In genomic region chr6:138161434-138162103, GRCh38 we compare ENCODE assay signal across 8 cellular contexts. TPM values are rescaled to one million over a fixed set of nuclear protein-coding genes. Genes with fewer than 3 reads are reported as not detected.
DNase-seq lines count a peak whose midpoint lies in the region; ATAC-seq and TF ChIP-seq lines count a peak whose summit lies in the region.

A gene with protein sequence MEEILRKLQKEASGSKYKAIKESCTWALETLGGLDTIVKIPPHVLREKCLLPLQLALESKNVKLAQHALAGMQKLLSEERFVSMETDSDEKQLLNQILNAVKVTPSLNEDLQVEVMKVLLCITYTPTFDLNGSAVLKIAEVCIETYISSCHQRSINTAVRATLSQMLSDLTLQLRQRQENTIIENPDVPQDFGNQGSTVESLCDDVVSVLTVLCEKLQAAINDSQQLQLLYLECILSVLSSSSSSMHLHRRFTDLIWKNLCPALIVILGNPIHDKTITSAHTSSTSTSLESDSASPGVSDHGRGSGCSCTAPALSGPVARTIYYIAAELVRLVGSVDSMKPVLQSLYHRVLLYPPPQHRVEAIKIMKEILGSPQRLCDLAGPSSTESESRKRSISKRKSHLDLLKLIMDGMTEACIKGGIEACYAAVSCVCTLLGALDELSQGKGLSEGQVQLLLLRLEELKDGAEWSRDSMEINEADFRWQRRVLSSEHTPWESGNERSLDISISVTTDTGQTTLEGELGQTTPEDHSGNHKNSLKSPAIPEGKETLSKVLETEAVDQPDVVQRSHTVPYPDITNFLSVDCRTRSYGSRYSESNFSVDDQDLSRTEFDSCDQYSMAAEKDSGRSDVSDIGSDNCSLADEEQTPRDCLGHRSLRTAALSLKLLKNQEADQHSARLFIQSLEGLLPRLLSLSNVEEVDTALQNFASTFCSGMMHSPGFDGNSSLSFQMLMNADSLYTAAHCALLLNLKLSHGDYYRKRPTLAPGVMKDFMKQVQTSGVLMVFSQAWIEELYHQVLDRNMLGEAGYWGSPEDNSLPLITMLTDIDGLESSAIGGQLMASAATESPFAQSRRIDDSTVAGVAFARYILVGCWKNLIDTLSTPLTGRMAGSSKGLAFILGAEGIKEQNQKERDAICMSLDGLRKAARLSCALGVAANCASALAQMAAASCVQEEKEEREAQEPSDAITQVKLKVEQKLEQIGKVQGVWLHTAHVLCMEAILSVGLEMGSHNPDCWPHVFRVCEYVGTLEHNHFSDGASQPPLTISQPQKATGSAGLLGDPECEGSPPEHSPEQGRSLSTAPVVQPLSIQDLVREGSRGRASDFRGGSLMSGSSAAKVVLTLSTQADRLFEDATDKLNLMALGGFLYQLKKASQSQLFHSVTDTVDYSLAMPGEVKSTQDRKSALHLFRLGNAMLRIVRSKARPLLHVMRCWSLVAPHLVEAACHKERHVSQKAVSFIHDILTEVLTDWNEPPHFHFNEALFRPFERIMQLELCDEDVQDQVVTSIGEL (N-terminal part only) (plus strand): TSS chr6:138161939. CDS start chr6:138162087, 148 bp downstream.

- DNase-seq in COR-L47 (lab: John Stamatoyannopoulos, UW) (peak; percentile 40), LoVo (ENCODE audit: low spot score) (peak; percentile 76), MV-4-11 (lab: John Stamatoyannopoulos, UW) (no peak)
- peak; percentile 57 to 62 for DNase-seq in activated CD4-positive, alpha-beta T cell treated with anti-CD3 and anti-CD28 coated beads for 4 hours
- peak; percentile 49 to 60 for DNase-seq in stimulated activated CD4-positive, alpha-beta T cell treated with anti-CD3 and anti-CD28 coated beads, Interleukin-2, amount 100 ng/mL, for 48 hours

- H3K9me3 ChIP-seq in liver (ENCODE audit: control insufficient read depth in 4 of 4, low read length in 3 of 4), result no peaks in the 10 kb centered on the region

- peaks cover 4 to 15% (median 11%) of the 10 kb centered on the region in 4 donors for H3K4me1 ChIP-seq in liver (ENCODE audit: control insufficient read depth in 4 of 4, insufficient read depth in 4 of 4, low read length in 3 of 4)

- H3K36me3 ChIP-seq in liver (ENCODE audit: control insufficient read depth in 4 of 4, insufficient read depth in 3 of 4, low read depth in 1 of 4, low read length in 3 of 4), result no peaks in the 10 kb centered on the region

- H3K27me3 ChIP-seq in liver (ENCODE audit: control insufficient read depth in 4 of 4, insufficient read depth in 4 of 4, low read length in 3 of 4), result peaks cover 2 to 13% (median 4%) of the 10 kb centered on the region in 4 donors

- 2% methylated on average over 88 of the region's 88 CpGs for WGBS in liver

- peak; percentile 71 for ATAC-seq in GM21576 (IDR thresholded peaks at IDR 0.05; ENCODE audit: unreplicated experiment)

- peak within 1 kb of the TSS; percentile 11 to 69 (median 56) for H3K4me3 ChIP-seq in liver (ENCODE audit: low read depth in 1 of 3, low read length in 3 of 3)

- H3K27ac ChIP-seq in cingulate gyrus (ENCODE audit: low read depth, low read length) (peak within 1 kb of the TSS; percentile 84), liver (ENCODE audit: low read depth in 1 of 2, low read length in 2 of 2) (no peak within 1 kb of the TSS)

- TF ChIP-seq RAD21 in liver (IDR thresholded peaks at IDR 0.05), result no peak

- H3K9ac ChIP-seq in liver (ENCODE audit: low read depth in 1 of 2, low read length in 2 of 2), result no peak within 1 kb of the TSS

- no peak for TF ChIP-seq CTCF in liver (IDR thresholded peaks at IDR 0.05; ENCODE audit: low read depth, low read length, missing input control)

TF ChIP-seq in liver, 16 proteins besides CTCF, POLR2A, EP300 and RAD21:
- TF ChIP-seq FOXA2 (IDR thresholded peaks at IDR 0.05) (no peak), HNF4G (IDR thresholded peaks at IDR 0.05) (no peak), TAF1 (conservative IDR thresholded peaks at IDR 0.05) (no peak), GABPA (IDR thresholded peaks at IDR 0.05 in 1 of 2, conservative IDR thresholded peaks at IDR 0.05 in 1 of 2) (no peak), RXRA (IDR thresholded peaks at IDR 0.05) (no peak), EGR1 (IDR thresholded peaks at IDR 0.05; ENCODE audit: low read depth in 2 of 2) (no peak), YY1 (IDR thresholded peaks at IDR 0.05) (no peak), SP1 (IDR thresholded peaks at IDR 0.05) (no peak), JUND (IDR thresholded peaks at IDR 0.05) (no peak), NR2F2 (IDR thresholded peaks at IDR 0.05) (no peak), FOXA1 (IDR thresholded peaks at IDR 0.05) (no peak), REST (IDR thresholded peaks at IDR 0.05) (no peak), HNF4A (conservative IDR thresholded peaks at IDR 0.05) (no peak)
- TF ChIP-seq, protein P1, sequence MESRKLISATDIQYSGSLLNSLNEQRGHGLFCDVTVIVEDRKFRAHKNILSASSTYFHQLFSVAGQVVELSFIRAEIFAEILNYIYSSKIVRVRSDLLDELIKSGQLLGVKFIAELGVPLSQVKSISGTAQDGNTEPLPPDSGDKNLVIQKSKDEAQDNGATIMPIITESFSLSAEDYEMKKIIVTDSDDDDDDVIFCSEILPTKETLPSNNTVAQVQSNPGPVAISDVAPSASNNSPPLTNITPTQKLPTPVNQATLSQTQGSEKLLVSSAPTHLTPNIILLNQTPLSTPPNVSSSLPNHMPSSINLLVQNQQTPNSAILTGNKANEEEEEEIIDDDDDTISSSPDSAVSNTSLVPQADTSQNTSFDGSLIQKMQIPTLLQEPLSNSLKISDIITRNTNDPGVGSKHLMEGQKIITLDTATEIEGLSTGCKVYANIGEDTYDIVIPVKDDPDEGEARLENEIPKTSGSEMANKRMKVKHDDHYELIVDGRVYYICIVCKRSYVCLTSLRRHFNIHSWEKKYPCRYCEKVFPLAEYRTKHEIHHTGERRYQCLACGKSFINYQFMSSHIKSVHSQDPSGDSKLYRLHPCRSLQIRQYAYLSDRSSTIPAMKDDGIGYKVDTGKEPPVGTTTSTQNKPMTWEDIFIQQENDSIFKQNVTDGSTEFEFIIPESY (IDR thresholded peaks at IDR 0.05), result no peak
- TF ChIP-seq, protein P2, sequence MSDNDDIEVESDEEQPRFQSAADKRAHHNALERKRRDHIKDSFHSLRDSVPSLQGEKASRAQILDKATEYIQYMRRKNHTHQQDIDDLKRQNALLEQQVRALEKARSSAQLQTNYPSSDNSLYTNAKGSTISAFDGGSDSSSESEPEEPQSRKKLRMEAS (IDR thresholded peaks at IDR 0.05), result no peak
- TF ChIP-seq, protein P3, sequence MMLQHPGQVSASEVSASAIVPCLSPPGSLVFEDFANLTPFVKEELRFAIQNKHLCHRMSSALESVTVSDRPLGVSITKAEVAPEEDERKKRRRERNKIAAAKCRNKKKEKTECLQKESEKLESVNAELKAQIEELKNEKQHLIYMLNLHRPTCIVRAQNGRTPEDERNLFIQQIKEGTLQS (IDR thresholded peaks at IDR 0.05), result no peak

RNA-seq across cellular contexts. Expression of the gene that starts here (rescaled TPM):
- total RNA-seq in liver, result under 1 TPM; 0.19 to 0.33 TPM
- polyA plus RNA-seq in liver, result under 1 TPM; 0.06 to 0.13 TPM
